ENCODE assay signal across 8 cellular contexts in genomic region chr6:34526992-34527728, GRCh38. TPM values are rescaled to one million over a fixed set of nuclear protein-coding genes. Genes with fewer than 3 reads are reported as not detected.
A peak's percentile ranks its signal among the peaks of the same experiment; 100 is the strongest.
DNase-seq lines count a peak whose midpoint lies in the region; ATAC-seq, FAIRE-seq and TF ChIP-seq lines count a peak whose summit lies in the region.

No MANE protein-coding gene starts in this region.

- H3K27ac ChIP-seq in spleen = peak overlapping the region in 5 of 8 donors; percentile 47 to 54 (median 52)

- no peak for FAIRE-seq in bronchial epithelial cell (lab: Jason Lieb, UNC)

- POLR2A ChIA-PET in AG04449 (lab: Yijun Ruan, JAX) = interaction anchor here (0.5 kb wide), 1 partner anchor 479 kb away, joined by 3 read pairs; no protein-coding TSS in a partner anchor
- POLR2A ChIA-PET in WTC11 (lab: Charles Lee) = no interaction called here

- TF ChIP-seq CTCF in AG04449 (IDR thresholded peaks at IDR 0.05; ENCODE audit: insufficient read depth, low read length, missing control alignments) (peak; percentile 90), WTC11 (IDR thresholded peaks at IDR 0.05) (peak; percentile 52), bronchial epithelial cell (IDR thresholded peaks at IDR 0.05; ENCODE audit: insufficient read depth, low read length, severe bottlenecking) (peak; percentile 84), spleen (IDR thresholded peaks at IDR 0.05 in 8 of 11, conservative IDR thresholded peaks at IDR 0.05 in 3 of 11) (peak; percentile 18 to 96 (median 89))

- H3K27me3 Mint-ChIP-seq in WTC11 (ENCODE audit: low read depth) = no peaks in the 10 kb centered on the region

- H3K36me3 Mint-ChIP-seq in WTC11 = no peaks in the 10 kb centered on the region

- peaks cover 6 to 19% (median 13%) of the 10 kb centered on the region in 6 donors for H3K4me1 ChIP-seq in spleen

- CTCF ChIA-PET in AG04449 (lab: Yijun Ruan, JAX) (interaction anchor here (0.6 to 3.9 kb wide), 16 partner anchors 9 to 714 kb away, joined by 3 to 51 read pairs (median 3); no protein-coding TSS in a partner anchor), WTC11 (lab: Charles Lee) (interaction anchor here (0.6 to 3.4 kb wide), 12 partner anchors 9 to 472 kb away, joined by 3 to 34 read pairs (median 4); no protein-coding TSS in a partner anchor)

- ATAC-seq in GM19023 (IDR thresholded peaks at IDR 0.05; ENCODE audit: unreplicated experiment) = peak; percentile 89
- peak; percentile 81 for ATAC-seq in HG03280 (IDR thresholded peaks at IDR 0.05; ENCODE audit: unreplicated experiment)
- peak; percentile 72 for ATAC-seq in WTC11

- peak; percentile 26 for DNase-seq in AG04449 (ENCODE audit: low read depth, low spot score)
- DNase-seq in NCI-H226 = peak; percentile 73
- peak; percentile 96 for DNase-seq in WTC11 (ENCODE audit: low spot score)
- DNase-seq in bronchial epithelial cell (ENCODE audit: low read depth) = peak; percentile 79
- peak; percentile 81 for DNase-seq in inferior parietal cortex (ENCODE audit: extremely low spot score)
- DNase-seq in spleen = peak; percentile 99

- 4 to 10% (median 7%) methylated on average over 23 to 53 of the region's 53 CpGs for WGBS in spleen, 5 donors

- peaks cover 25% of the 10 kb centered on the region for H3K4me1 Mint-ChIP-seq in WTC11

- intact Hi-C loops in spleen (cut with DNase I; ENCODE audit: low total_unique reads) = loop anchor here (10.0 kb wide), 1 partner anchor 78 kb away; no protein-coding TSS in a partner anchor

- H3K27me3 ChIP-seq in bronchial epithelial cell (ENCODE audit: control insufficient read depth, insufficient read depth, low read length) (no peaks in the 10 kb centered on the region), spleen (replicated peaks in 1 of 7) (no peaks in the 10 kb centered on the region)

- H3K4me3 ChIP-seq in AG04449 (ENCODE audit: low read depth, low read length) (peak overlapping the region; percentile 48), bronchial epithelial cell (ENCODE audit: low read depth, low read length) (peak overlapping the region; percentile 12), spleen (peak overlapping the region in 5 of 8 donors; percentile 16 to 57 (median 20))

- H3K4me3 Mint-ChIP-seq in WTC11 = peak overlapping the region; percentile 66

- no peaks in the 10 kb centered on the region for H3K36me3 ChIP-seq in bronchial epithelial cell (ENCODE audit: control insufficient read depth, insufficient read depth, low read length)
- H3K36me3 ChIP-seq in spleen = no peaks in the 10 kb centered on the region

- H3K9me3 ChIP-seq in spleen = no peaks in the 10 kb centered on the region

- no peak for TF ChIP-seq POLR2A in spleen (IDR thresholded peaks at IDR 0.05)

- H3K9me3 Mint-ChIP-seq in WTC11 = no peaks in the 10 kb centered on the region

- no peak overlapping the region for H3K27ac Mint-ChIP-seq in WTC11

TF ChIP-seq in WTC11, 78 proteins besides CTCF, POLR2A, EP300 and RAD21:
- TF ChIP-seq HMGXB4 (CRISPR knock-in tag; IDR thresholded peaks at IDR 0.05) = peak; percentile 63; the same call in 1 of the 2 replicates
- no peak; the same call in 1 of the 2 replicates for TF ChIP-seq FOXK1 (CRISPR knock-in tag; IDR thresholded peaks at IDR 0.05)
- 0 out of 2 replicates have a peak, but pooled peaks have one; percentile 38 for TF ChIP-seq MYBL2 (CRISPR knock-in tag; IDR thresholded peaks at IDR 0.05)
- peak; percentile 94 for TF ChIP-seq SP1 (CRISPR knock-in tag; conservative IDR thresholded peaks at IDR 0.05)
- no peak for TF ChIP-seq NFATC4 (CRISPR knock-in tag; IDR thresholded peaks at IDR 0.05)
- TF ChIP-seq FOXP1 (CRISPR knock-in tag; IDR thresholded peaks at IDR 0.05; ENCODE audit: borderline replicate concordance) = peak; percentile 79; the same call in 1 of the 2 replicates
- TF ChIP-seq, protein P1, sequence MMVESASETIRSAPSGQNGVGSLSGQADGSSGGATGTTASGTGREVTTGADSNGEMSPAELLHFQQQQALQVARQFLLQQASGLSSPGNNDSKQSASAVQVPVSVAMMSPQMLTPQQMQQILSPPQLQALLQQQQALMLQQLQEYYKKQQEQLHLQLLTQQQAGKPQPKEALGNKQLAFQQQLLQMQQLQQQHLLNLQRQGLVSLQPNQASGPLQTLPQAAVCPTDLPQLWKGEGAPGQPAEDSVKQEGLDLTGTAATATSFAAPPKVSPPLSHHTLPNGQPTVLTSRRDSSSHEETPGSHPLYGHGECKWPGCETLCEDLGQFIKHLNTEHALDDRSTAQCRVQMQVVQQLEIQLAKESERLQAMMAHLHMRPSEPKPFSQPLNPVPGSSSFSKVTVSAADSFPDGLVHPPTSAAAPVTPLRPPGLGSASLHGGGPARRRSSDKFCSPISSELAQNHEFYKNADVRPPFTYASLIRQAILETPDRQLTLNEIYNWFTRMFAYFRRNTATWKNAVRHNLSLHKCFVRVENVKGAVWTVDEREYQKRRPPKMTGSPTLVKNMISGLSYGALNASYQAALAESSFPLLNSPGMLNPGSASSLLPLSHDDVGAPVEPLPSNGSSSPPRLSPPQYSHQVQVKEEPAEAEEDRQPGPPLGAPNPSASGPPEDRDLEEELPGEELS (CRISPR knock-in tag; IDR thresholded peaks at IDR 0.05) = 0 out of 2 replicates have a peak, but pooled peaks have one; percentile 51
- TF ChIP-seq NFE2L1 (CRISPR knock-in tag; IDR thresholded peaks at IDR 0.05) = peak; percentile 66; the same call in 1 of the 2 replicates
- no peak for TF ChIP-seq NR3C1 (CRISPR knock-in tag; conservative IDR thresholded peaks at IDR 0.05; ENCODE audit: low read depth)
- TF ChIP-seq ZBTB21 (CRISPR knock-in tag; IDR thresholded peaks at IDR 0.05; ENCODE audit: borderline replicate concordance) = no peak
- TF ChIP-seq ZNF423 (CRISPR knock-in tag; IDR thresholded peaks at IDR 0.05) = 0 out of 2 replicates have a peak, but pooled peaks have one; percentile 2
- 0 out of 2 replicates have a peak, but pooled peaks have one; percentile 44 for TF ChIP-seq E2F5 (CRISPR knock-in tag; IDR thresholded peaks at IDR 0.05)
- TF ChIP-seq GABPB1 (CRISPR knock-in tag; IDR thresholded peaks at IDR 0.05) = 0 out of 2 replicates have a peak, but pooled peaks have one; percentile 47
- peak; percentile 17; the same call in 1 of the 2 replicates for TF ChIP-seq ZNF281 (CRISPR knock-in tag; IDR thresholded peaks at IDR 0.05)
- TF ChIP-seq TEAD1 (CRISPR knock-in tag; IDR thresholded peaks at IDR 0.05) = peak; percentile 26; the same call in 1 of the 2 replicates
- peak; percentile 68; the same call in 1 of the 2 replicates for TF ChIP-seq MAX (CRISPR knock-in tag; IDR thresholded peaks at IDR 0.05)

RNA-seq across cellular contexts. Expression of gene SPDEF, which starts 29.0 kb away (rescaled TPM):
- 0.44 to 0.72 TPM (median 0.50 TPM) in 3 replicates for total RNA-seq in WTC11 (2021)
- total RNA-seq in bronchial epithelial cell = 2.4 and 5.0 TPM in 2 replicates
- under 1 TPM in 1 of 7 donors, not detected in 6; 0.32 TPM for total RNA-seq in spleen
- polyA plus RNA-seq in spleen = under 1 TPM in 2 of 3 donors, not detected in 1; 0.03 to 0.13 TPM

Comparison
In these comparisons a context has a peak if more than half of its experiments do, and no peak if none do; other contexts are left out.
1. Peak in every context shown above with its lines: DNase-seq, ATAC-seq, H3K4me3 ChIP-seq and H3K27ac ChIP-seq.
2. DNase-seq: peak in every context shown above with its lines; median percentile 99 in spleen; 96 in WTC11; 81 in inferior parietal cortex; 79 in bronchial epithelial cell; 73 in NCI-H226; 26 in AG04449.